Comparison of ENCODE assay signal across 1 cellular context in the genomic region with DNA sequence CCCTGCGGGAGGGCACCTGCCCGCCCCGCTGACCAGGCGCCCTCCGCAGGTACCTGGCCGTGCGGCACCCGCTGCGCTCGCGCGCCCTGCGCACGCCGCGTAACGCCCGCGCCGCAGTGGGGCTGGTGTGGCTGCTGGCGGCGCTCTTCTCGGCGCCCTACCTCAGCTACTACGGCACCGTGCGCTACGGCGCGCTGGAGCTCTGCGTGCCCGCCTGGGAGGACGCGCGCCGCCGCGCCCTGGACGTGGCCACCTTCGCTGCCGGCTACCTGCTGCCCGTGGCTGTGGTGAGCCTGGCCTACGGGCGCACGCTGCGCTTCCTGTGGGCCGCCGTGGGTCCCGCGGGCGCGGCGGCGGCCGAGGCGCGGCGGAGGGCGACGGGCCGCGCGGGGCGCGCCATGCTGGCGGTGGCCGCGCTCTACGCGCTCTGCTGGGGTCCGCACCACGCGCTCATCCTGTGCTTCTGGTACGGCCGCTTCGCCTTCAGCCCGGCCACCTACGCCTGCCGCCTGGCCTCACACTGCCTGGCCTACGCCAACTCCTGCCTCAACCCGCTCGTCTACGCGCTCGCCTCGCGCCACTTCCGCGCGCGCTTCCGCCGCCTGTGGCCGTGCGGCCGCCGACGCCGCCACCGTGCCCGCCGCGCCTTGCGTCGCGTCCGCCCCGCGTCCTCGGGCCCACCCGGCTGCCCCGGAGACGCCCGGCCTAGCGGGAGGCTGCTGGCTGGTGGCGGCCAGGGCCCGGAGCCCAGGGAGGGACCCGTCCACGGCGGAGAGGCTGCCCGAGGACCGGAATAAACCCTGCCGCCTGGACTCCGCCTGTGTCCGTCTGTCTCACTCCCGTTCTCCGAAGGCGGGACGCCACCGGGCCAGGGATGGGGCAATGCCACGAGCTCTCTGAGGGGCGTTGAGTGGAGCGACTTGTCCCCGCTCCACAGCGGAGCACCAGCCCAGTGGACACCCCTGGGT.
TF ChIP-seq lines count a peak whose summit lies in the region.

No MANE protein-coding gene starts in this region.

TF ChIP-seq in HepG2, 621 proteins besides CTCF, POLR2A, EP300 and RAD21:
- TF ChIP-seq SAFB2 (CRISPR knock-in tag; IDR thresholded peaks at IDR 0.05; ENCODE audit: borderline replicate concordance, low read depth): no peak
- TF ChIP-seq, protein P1, sequence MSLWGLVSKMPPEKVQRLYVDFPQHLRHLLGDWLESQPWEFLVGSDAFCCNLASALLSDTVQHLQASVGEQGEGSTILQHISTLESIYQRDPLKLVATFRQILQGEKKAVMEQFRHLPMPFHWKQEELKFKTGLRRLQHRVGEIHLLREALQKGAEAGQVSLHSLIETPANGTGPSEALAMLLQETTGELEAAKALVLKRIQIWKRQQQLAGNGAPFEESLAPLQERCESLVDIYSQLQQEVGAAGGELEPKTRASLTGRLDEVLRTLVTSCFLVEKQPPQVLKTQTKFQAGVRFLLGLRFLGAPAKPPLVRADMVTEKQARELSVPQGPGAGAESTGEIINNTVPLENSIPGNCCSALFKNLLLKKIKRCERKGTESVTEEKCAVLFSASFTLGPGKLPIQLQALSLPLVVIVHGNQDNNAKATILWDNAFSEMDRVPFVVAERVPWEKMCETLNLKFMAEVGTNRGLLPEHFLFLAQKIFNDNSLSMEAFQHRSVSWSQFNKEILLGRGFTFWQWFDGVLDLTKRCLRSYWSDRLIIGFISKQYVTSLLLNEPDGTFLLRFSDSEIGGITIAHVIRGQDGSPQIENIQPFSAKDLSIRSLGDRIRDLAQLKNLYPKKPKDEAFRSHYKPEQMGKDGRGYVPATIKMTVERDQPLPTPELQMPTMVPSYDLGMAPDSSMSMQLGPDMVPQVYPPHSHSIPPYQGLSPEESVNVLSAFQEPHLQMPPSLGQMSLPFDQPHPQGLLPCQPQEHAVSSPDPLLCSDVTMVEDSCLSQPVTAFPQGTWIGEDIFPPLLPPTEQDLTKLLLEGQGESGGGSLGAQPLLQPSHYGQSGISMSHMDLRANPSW (CRISPR knock-in tag; IDR thresholded peaks at IDR 0.05; ENCODE audit: borderline replicate concordance): no peak
- TF ChIP-seq ISX (CRISPR knock-in tag; conservative IDR thresholded peaks at IDR 0.05): no peak
- TF ChIP-seq ZSCAN12 (CRISPR knock-in tag; IDR thresholded peaks at IDR 0.05): no peak
- peak; percentile 53 for TF ChIP-seq AGO2 (optimal IDR thresholded peaks at IDR 0.05; ENCODE audit: low read depth, low read length)
